In the genomic region with DNA sequence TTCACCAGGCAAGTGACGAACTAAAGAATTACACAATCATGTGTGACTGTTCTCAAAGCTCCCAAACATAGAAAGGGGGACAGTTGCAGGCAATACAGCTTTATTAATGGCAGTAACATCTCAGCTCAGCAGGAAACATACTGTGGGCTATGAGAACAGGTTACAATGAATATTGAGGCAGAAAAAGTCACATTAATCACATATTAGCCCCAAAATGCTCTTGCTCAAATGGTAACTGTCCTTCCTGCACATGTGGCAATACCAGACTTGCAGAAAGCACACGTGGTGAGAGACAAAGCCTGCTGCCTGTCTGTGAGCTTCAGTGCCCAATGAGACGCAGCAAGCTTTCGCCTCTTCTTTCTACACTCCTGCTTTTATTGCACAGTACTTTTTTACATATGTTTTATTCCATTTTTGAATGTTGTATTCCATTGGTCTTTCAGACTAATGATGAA, we compare ENCODE assay signal across 11 cellular contexts.
A peak's percentile ranks its signal among the peaks of the same experiment; 100 is the strongest.
DNase-seq lines count a peak whose midpoint lies in the region; ATAC-seq and TF ChIP-seq lines count a peak whose summit lies in the region.
"Had no signal": no experiment of that assay in that cellular context is flagged by ENCODE, and none has a peak within 500 bp of the region (broad histone marks: within the 10 kb centered on the region; RNA-seq: fewer than 3 reads in every experiment).

No MANE protein-coding gene starts in this region.

- TF ChIP-seq EP300 in stomach (IDR thresholded peaks at IDR 0.05): no peak

- no peak for DNase-seq in activated CD4-positive, alpha-beta memory T cell treated with anti-CD3 and anti-CD28 coated beads for 36 hours
- DNase-seq in activated CD4-positive, alpha-beta memory T cell treated with anti-CD3 and anti-CD28 coated beads, Interleukin-2, amount 10 ng/mL, durations not matched to agents 7 days and 5 days: no peak
- DNase-seq in glutamatergic neuron (no peak), stomach (no peak)
- DNase-seq in activated CD8-positive, alpha-beta memory T cell treated with anti-CD3 and anti-CD28 coated beads for 24 hours: no peak
- DNase-seq: foreskin keratinocyte, NCI-H146 had no signal

- ATAC-seq in GM21786 (IDR thresholded peaks at IDR 0.05; ENCODE audit: unreplicated experiment) (peak; percentile 48), HG03565 (IDR thresholded peaks at IDR 0.05; ENCODE audit: unreplicated experiment) (peak; percentile 62)
- no peak for ATAC-seq in activated CD4-positive, CD25-positive, alpha-beta regulatory T cell treated with anti-CD3 and anti-CD28 coated beads, Interleukin-2, amount 50 U/mL, for 24 hours
- ATAC-seq: foreskin keratinocyte had no signal

- CTCF ChIA-PET in activated CD4-positive, alpha-beta memory T cell treated with anti-CD3 and anti-CD28 coated beads for 36 hours (lab: Charles Lee): interaction anchor here (1.2 to 1.5 kb wide), 2 partner anchors 15 to 484 kb away, joined by 3 to 7 read pairs; partner anchors contain the start of gene ABI1
- CTCF ChIA-PET in activated CD4-positive, alpha-beta memory T cell treated with anti-CD3 and anti-CD28 coated beads, Interleukin-2, amount 10 ng/mL, durations not matched to agents 7 days and 5 days (lab: Charles Lee): interaction anchor here (0.7 kb wide), 1 partner anchor 15 kb away, joined by 6 read pairs; no protein-coding TSS in a partner anchor

- peaks cover 0 to 20% (median 0%) of the 10 kb centered on the region in 3 donors for H3K27me3 ChIP-seq in stomach

- H3K27ac ChIP-seq in stomach: no peak overlapping the region
- H3K27ac ChIP-seq: foreskin keratinocyte, RWPE1 had no signal

- TF ChIP-seq CTCF in glutamatergic neuron (IDR thresholded peaks at IDR 0.05; ENCODE audit: partially characterized antibody, unreplicated experiment) (no peak), stomach (IDR thresholded peaks at IDR 0.05) (no peak)

- no peak overlapping the region for H3K4me3 ChIP-seq in stomach

- H3K9me3 ChIP-seq in stomach: no peaks in the 10 kb centered on the region

- peak overlapping the region; percentile 65 for H3K27ac Mint-ChIP-seq in activated CD4-positive, alpha-beta memory T cell treated with anti-CD3 and anti-CD28 coated beads for 36 hours
- no peak overlapping the region for H3K27ac Mint-ChIP-seq in activated CD4-positive, alpha-beta memory T cell treated with anti-CD3 and anti-CD28 coated beads, Interleukin-2, amount 10 ng/mL, durations not matched to agents 7 days and 5 days
- peak overlapping the region; percentile 15 for H3K27ac Mint-ChIP-seq in glutamatergic neuron (ENCODE audit: unreplicated experiment)

- H3K9me3 Mint-ChIP-seq in activated CD4-positive, alpha-beta memory T cell treated with anti-CD3 and anti-CD28 coated beads for 36 hours: no peaks in the 10 kb centered on the region
- no peaks in the 10 kb centered on the region for H3K9me3 Mint-ChIP-seq in activated CD4-positive, alpha-beta memory T cell treated with anti-CD3 and anti-CD28 coated beads, Interleukin-2, amount 10 ng/mL, durations not matched to agents 7 days and 5 days
- H3K9me3 Mint-ChIP-seq in glutamatergic neuron (ENCODE audit: unreplicated experiment): no peaks in the 10 kb centered on the region

- no peak overlapping the region for H3K4me3 Mint-ChIP-seq in activated CD4-positive, alpha-beta memory T cell treated with anti-CD3 and anti-CD28 coated beads for 36 hours
- H3K4me3 Mint-ChIP-seq in activated CD4-positive, alpha-beta memory T cell treated with anti-CD3 and anti-CD28 coated beads, Interleukin-2, amount 10 ng/mL, durations not matched to agents 7 days and 5 days: no peak overlapping the region
- no peak overlapping the region for H3K4me3 Mint-ChIP-seq in glutamatergic neuron (ENCODE audit: unreplicated experiment)

- WGBS in stomach, 5 donors: 49 to 56% (median 53%) methylated on average over 4 of the region's 4 CpGs

- H3K36me3 ChIP-seq in stomach: no peaks in the 10 kb centered on the region

- no peak for TF ChIP-seq POLR2A in stomach (IDR thresholded peaks at IDR 0.05)

- POLR2A ChIA-PET in activated CD4-positive, alpha-beta memory T cell treated with anti-CD3 and anti-CD28 coated beads for 36 hours (lab: Charles Lee): interaction anchor here (0.7 to 1.3 kb wide), 3 partner anchors 14 to 105 kb away, joined by 3 to 5 read pairs (median 3); partner anchors contain the start of gene ACBD5
- POLR2A ChIA-PET in activated CD4-positive, alpha-beta memory T cell treated with anti-CD3 and anti-CD28 coated beads, Interleukin-2, amount 10 ng/mL, durations not matched to agents 7 days and 5 days (lab: Charles Lee): no interaction called here

- H3K27me3 Mint-ChIP-seq in activated CD4-positive, alpha-beta memory T cell treated with anti-CD3 and anti-CD28 coated beads for 36 hours: peaks cover 11% of the 10 kb centered on the region
- peaks cover 12% of the 10 kb centered on the region for H3K27me3 Mint-ChIP-seq in activated CD4-positive, alpha-beta memory T cell treated with anti-CD3 and anti-CD28 coated beads, Interleukin-2, amount 10 ng/mL, durations not matched to agents 7 days and 5 days
- peaks cover 2% of the 10 kb centered on the region for H3K27me3 Mint-ChIP-seq in glutamatergic neuron (ENCODE audit: unreplicated experiment)

- H3K36me3 Mint-ChIP-seq in activated CD4-positive, alpha-beta memory T cell treated with anti-CD3 and anti-CD28 coated beads for 36 hours: no peaks in the 10 kb centered on the region
- no peaks in the 10 kb centered on the region for H3K36me3 Mint-ChIP-seq in activated CD4-positive, alpha-beta memory T cell treated with anti-CD3 and anti-CD28 coated beads, Interleukin-2, amount 10 ng/mL, durations not matched to agents 7 days and 5 days (ENCODE audit: low read depth)
- H3K36me3 Mint-ChIP-seq in glutamatergic neuron (ENCODE audit: unreplicated experiment): no peaks in the 10 kb centered on the region

- no peaks in the 10 kb centered on the region for H3K4me1 ChIP-seq in stomach
- H3K4me1 ChIP-seq: foreskin keratinocyte had no signal

- intact Hi-C loops in activated CD4-positive, alpha-beta memory T cell treated with anti-CD3 and anti-CD28 coated beads for 36 hours (cut with micrococcal nuclease): loop anchor here (1.0 to 5.0 kb wide), 2 partner anchors 103 to 564 kb away; partner anchors contain the start of gene ACBD5
- intact Hi-C loops in stomach (cut with DNase I; ENCODE audit: low total_unique reads): no loop called here

- peaks cover 29% of the 10 kb centered on the region for H3K4me1 Mint-ChIP-seq in activated CD4-positive, alpha-beta memory T cell treated with anti-CD3 and anti-CD28 coated beads for 36 hours (ENCODE audit: low read depth)
- H3K4me1 Mint-ChIP-seq in activated CD4-positive, alpha-beta memory T cell treated with anti-CD3 and anti-CD28 coated beads, Interleukin-2, amount 10 ng/mL, durations not matched to agents 7 days and 5 days: peaks cover 24% of the 10 kb centered on the region
- H3K4me1 Mint-ChIP-seq in glutamatergic neuron (ENCODE audit: low read depth, unreplicated experiment): peaks cover 22% of the 10 kb centered on the region

Comparison
In these comparisons a context has a peak if more than half of its experiments do, and no peak if none do; other contexts are left out.
1. ATAC-seq: peak in GM21786 (single experiment) and HG03565 (single experiment); none in activated CD4-positive, CD25-positive, alpha-beta regulatory T cell treated with anti-CD3 and anti-CD28 coated beads, Interleukin-2, amount 50 U/mL, for 24 hours (0 of 2).